Comparison of ENCODE assay signal across 8 cellular contexts in genomic region chr7:4683884-4684565, GRCh38. TPM values are rescaled to one million over a fixed set of nuclear protein-coding genes. Genes with fewer than 3 reads are reported as not detected.
DNase-seq lines count a peak whose midpoint lies in the region; ATAC-seq, FAIRE-seq and TF ChIP-seq lines count a peak whose summit lies in the region.

No MANE protein-coding gene starts in this region.

- peak; percentile 38 for TF ChIP-seq CTCF in GM10266 (IDR thresholded peaks at IDR 0.05; ENCODE audit: control insufficient read depth, insufficient read depth, low read depth, missing control alignments)
- no peak for TF ChIP-seq CTCF in bronchial epithelial cell (IDR thresholded peaks at IDR 0.05; ENCODE audit: insufficient read depth, low read length, severe bottlenecking)
- TF ChIP-seq CTCF in kidney (IDR thresholded peaks at IDR 0.05; ENCODE audit: borderline replicate concordance, extremely low read depth, insufficient read depth) = no peak

- ATAC-seq in HG03097 (IDR thresholded peaks at IDR 0.05; ENCODE audit: low FRiP score, unreplicated experiment) = peak; percentile 30

- FAIRE-seq in bronchial epithelial cell (lab: Jason Lieb, UNC) = no peak
- no peak for FAIRE-seq in kidney (lab: Jason Lieb, UNC)

- peaks cover 9 to 19% of the 10 kb centered on the region in 2 donors for H3K4me1 ChIP-seq in kidney (ENCODE audit: control insufficient read depth in 1 of 2, insufficient read depth in 1 of 2, low read depth in 1 of 2, low read length in 2 of 2)

- DNase-seq in GM10266 (ENCODE audit: extremely low spot score) = peak; percentile 42
- DNase-seq in T-helper 2 cell = peak in 4 of 5 experiments; percentile 12 to 47 (median 29)
- DNase-seq in bronchial epithelial cell (ENCODE audit: low read depth) = peak; percentile 81
- DNase-seq in kidney = peak; percentile 93
- DNase-seq in stimulated activated CD4-positive, alpha-beta T cell treated with anti-CD3 and anti-CD28 coated beads, Interleukin-1b, Interleukin-23, amount 100 ng/mL, for 48 hours = peak; percentile 28
- no peak for DNase-seq in NCI-H1694 (lab: John Stamatoyannopoulos, UW)
- no peak for DNase-seq in KG1 (lab: John Stamatoyannopoulos, UW)

- H3K9me3 ChIP-seq in kidney (ENCODE audit: control insufficient read depth in 1 of 2, low read length in 2 of 2) = no peaks in the 10 kb centered on the region

- peaks cover 4% of the 10 kb centered on the region for H3K36me3 ChIP-seq in bronchial epithelial cell (ENCODE audit: control insufficient read depth, insufficient read depth, low read length)
- H3K36me3 ChIP-seq in kidney (ENCODE audit: control insufficient read depth in 1 of 2, insufficient read depth in 2 of 2, low read length in 2 of 2) = no peaks in the 10 kb centered on the region

- peak overlapping the region; percentile 98 for H3K27ac ChIP-seq in kidney (ENCODE audit: low read depth in 2 of 2, low read length in 2 of 2)

- H3K4me3 ChIP-seq in bronchial epithelial cell (ENCODE audit: low read depth, low read length) (peak overlapping the region; percentile 91), kidney (ENCODE audit: low read length in 2 of 2) (peak overlapping the region; percentile 67 to 81)

- intact Hi-C loops in kidney (cut with DNase I) = no loop called here

- no peaks in the 10 kb centered on the region for H3K27me3 ChIP-seq in bronchial epithelial cell (ENCODE audit: control insufficient read depth, insufficient read depth, low read length)

- peak overlapping the region; percentile 97 to 99 for H3K9ac ChIP-seq in kidney (ENCODE audit: low read length in 2 of 2)

RNA-seq across cellular contexts. Expression of gene FOXK1, which starts 1.9 kb away (rescaled TPM):
- 13.7 and 17.6 TPM in 2 replicates for total RNA-seq in bronchial epithelial cell
- 44.2 TPM for total RNA-seq in kidney
- polyA plus RNA-seq in kidney (ENCODE audit: insufficient read depth, low read depth, low replicate concordance) = 3.9 TPM

Comparison
In these comparisons a context has a peak if more than half of its experiments do, and no peak if none do; other contexts are left out.
1. DNase-seq: peak in GM10266 (single experiment), T-helper 2 cell (4 of 5), bronchial epithelial cell (single experiment), kidney (single experiment) and stimulated activated CD4-positive, alpha-beta T cell treated with anti-CD3 and anti-CD28 coated beads, Interleukin-1b, Interleukin-23, amount 100 ng/mL, for 48 hours (single experiment); none in NCI-H1694 (single experiment) and KG1 (single experiment).